Comparison of ENCODE assay signal across 13 cellular contexts in the genomic region with DNA sequence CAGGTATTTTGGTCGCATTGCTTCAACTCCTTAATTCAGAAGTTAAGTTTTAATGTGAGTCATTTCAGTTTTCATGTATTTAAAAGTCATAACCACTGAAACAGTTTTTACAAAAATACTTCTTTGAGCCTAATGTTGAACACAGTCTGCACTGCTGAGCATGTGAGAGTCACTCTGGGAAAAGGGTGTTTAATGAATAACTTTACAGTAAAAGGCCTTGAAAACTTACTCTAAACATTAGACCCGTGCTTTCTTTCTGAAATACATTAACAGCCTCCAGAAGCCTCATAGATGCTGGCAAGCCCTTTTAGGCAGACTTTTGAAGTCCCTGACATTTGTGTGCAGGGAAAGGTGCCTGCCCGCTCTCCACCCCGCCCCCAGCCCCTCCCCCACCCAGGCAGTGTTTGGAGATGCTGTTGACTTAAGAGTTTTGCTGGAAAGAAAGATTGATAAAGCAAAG.
A peak's percentile ranks its signal among the peaks of the same experiment; 100 is the strongest.
DNase-seq lines count a peak whose midpoint lies in the region; ATAC-seq, FAIRE-seq and TF ChIP-seq lines count a peak whose summit lies in the region.
"Had no signal": no experiment of that assay in that cellular context is flagged by ENCODE, and none has a peak within 500 bp of the region (broad histone marks: within the 10 kb centered on the region; RNA-seq: fewer than 3 reads in every experiment).

No MANE protein-coding gene starts in this region.

- H3K9ac ChIP-seq in GM12878 (ENCODE audit: control insufficient read depth, insufficient read depth, low read length): no peak overlapping the region

- in situ Hi-C loops in GM12878 (cut with MboI): no loop called here

- no peaks in the 10 kb centered on the region for H3K36me3 ChIP-seq in GM12878 (ENCODE audit: control insufficient read depth in 2 of 2, insufficient read depth in 2 of 2, low read length in 1 of 2)
- no peaks in the 10 kb centered on the region for H3K36me3 ChIP-seq in WERI-Rb-1

- RAD21 ChIA-PET in GM12878 (lab: Charles Lee; ENCODE audit: unreplicated experiment): interaction anchor here (0.7 to 2.1 kb wide), 4 partner anchors 18 to 75 kb away, joined by 3 to 5 read pairs (median 4); no protein-coding TSS in a partner anchor

- peaks cover 9% of the 10 kb centered on the region for H3K4me1 Mint-ChIP-seq in MCF 10A (ENCODE audit: insufficient read depth, unreplicated experiment)
- H3K4me1 Mint-ChIP-seq: activated CD4-positive, alpha-beta T cell treated with anti-CD3 and anti-CD28 coated beads for 36 hours; activated naive CD8-positive, alpha-beta T cell treated with anti-CD3 and anti-CD28 coated beads, Interleukin-2, amount 50 U/mL, for 24 hours had no signal

- POLR2A ChIA-PET in GM12878 (lab: Charles Lee): no interaction called here
- POLR2A ChIA-PET in MCF 10A (lab: Yijun Ruan, JAX): interaction anchor here (1.1 kb wide), 1 partner anchor 9 kb away, joined by 4 read pairs; no protein-coding TSS in a partner anchor

- CTCF ChIA-PET in GM12878 (lab: Yijun Ruan, JAX) (interaction anchor here (1.5 kb wide), 1 partner anchor 37 kb away, joined by 4 read pairs; no protein-coding TSS in a partner anchor), MCF 10A (lab: Yijun Ruan, JAX) (interaction anchor here (0.7 kb wide), 1 partner anchor 1093 kb away, joined by 5 read pairs; no protein-coding TSS in a partner anchor)

- H3K4me2 ChIP-seq in GM12878 (ENCODE audit: control insufficient read depth, insufficient read depth): no peak overlapping the region

- H3K27ac Mint-ChIP-seq in MCF 10A (ENCODE audit: low read depth, unreplicated experiment): no peak overlapping the region
- H3K27ac Mint-ChIP-seq: activated CD4-positive, alpha-beta T cell treated with anti-CD3 and anti-CD28 coated beads for 36 hours; activated naive CD8-positive, alpha-beta T cell treated with anti-CD3 and anti-CD28 coated beads, Interleukin-2, amount 50 U/mL, for 24 hours; natural killer cell treated with Interleukin-12 subunit alpha and Interleukin-12 subunit beta and Interleukin-15 and Interleukin-18, amount 100 ng/mL, for 72 hours had no signal

- no peak overlapping the region for H3K4me3 ChIP-seq in GM12878
- no peak overlapping the region for H3K4me3 ChIP-seq in WERI-Rb-1 (ENCODE audit: low read depth, low read length)

- no peak overlapping the region for H3K27ac ChIP-seq in GM12878 (ENCODE audit: control insufficient read depth, insufficient read depth)
- no peak overlapping the region for H3K27ac ChIP-seq in WERI-Rb-1

- H3K4me3 Mint-ChIP-seq in MCF 10A (ENCODE audit: unreplicated experiment): no peak overlapping the region
- H3K4me3 Mint-ChIP-seq: activated CD4-positive, alpha-beta T cell treated with anti-CD3 and anti-CD28 coated beads for 36 hours; activated naive CD8-positive, alpha-beta T cell treated with anti-CD3 and anti-CD28 coated beads, Interleukin-2, amount 50 U/mL, for 24 hours; natural killer cell treated with Interleukin-12 subunit alpha and Interleukin-12 subunit beta and Interleukin-15 and Interleukin-18, amount 100 ng/mL, for 72 hours had no signal

- intact Hi-C loops in GM12878 (cut with micrococcal nuclease; ENCODE audit: unreplicated experiment): loop anchor here (5.0 kb wide), 1 partner anchor 66 kb away; no protein-coding TSS in a partner anchor
- intact Hi-C loops in MCF 10A (cut with micrococcal nuclease): no loop called here

- no peaks in the 10 kb centered on the region for H4K20me1 ChIP-seq in GM12878 (ENCODE audit: control insufficient read depth, insufficient read depth)

- peak; percentile 64 for DNase-seq in GM12878 (ENCODE audit: low read depth, low spot score)
- DNase-seq in NCI-H1417 treated with DMSO at 0.1 percent for 48 hours (lab: John Stamatoyannopoulos, UW): no peak
- no peak for DNase-seq in MCF 10A (ENCODE audit: unreplicated experiment)
- no peak for DNase-seq in WERI-Rb-1
- DNase-seq in GM03348 (ENCODE audit: low spot score): no peak
- DNase-seq: activated CD4-positive, alpha-beta T cell treated with anti-CD3 and anti-CD28 coated beads for 36 hours; activated naive CD8-positive, alpha-beta T cell treated with anti-CD3 and anti-CD28 coated beads, Interleukin-2, amount 50 U/mL, for 24 hours; DMS79; stimulated activated CD4-positive, alpha-beta T cell treated with anti-CD3 and anti-CD28 coated beads, Interleukin-1b, Interleukin-23, amount 100 ng/mL, for 48 hours; substantia nigra had no signal

- no peaks in the 10 kb centered on the region for H3K4me1 ChIP-seq in GM12878 (ENCODE audit: control insufficient read depth, insufficient read depth, low read length)

- H3K9me3 ChIP-seq in GM12878 (replicated peaks; ENCODE audit: control insufficient read depth, insufficient read depth, low read length) (no peaks in the 10 kb centered on the region), WERI-Rb-1 (ENCODE audit: severe bottlenecking) (no peaks in the 10 kb centered on the region)

- H2AFZ ChIP-seq in GM12878 (ENCODE audit: control insufficient read depth, low read depth, low read length): no peak overlapping the region

- no peaks in the 10 kb centered on the region for H3K27me3 Mint-ChIP-seq in MCF 10A (ENCODE audit: insufficient read depth, unreplicated experiment)

- H3K79me2 ChIP-seq in GM12878 (ENCODE audit: control insufficient read depth, insufficient read depth, low read length): no peaks in the 10 kb centered on the region

- FAIRE-seq in GM12878 (lab: Jason Lieb, UNC): peak; percentile 44

- no peaks in the 10 kb centered on the region for H3K27me3 ChIP-seq in GM12878 (replicated peaks in 1 of 2; ENCODE audit: control insufficient read depth in 2 of 2, insufficient read depth in 2 of 2, low read length in 1 of 2)
- peaks cover 7% of the 10 kb centered on the region for H3K27me3 ChIP-seq in WERI-Rb-1 (ENCODE audit: insufficient read depth, low read depth, severe bottlenecking)

- H3K9me3 Mint-ChIP-seq in MCF 10A (ENCODE audit: unreplicated experiment): no peaks in the 10 kb centered on the region
- H3K9me3 Mint-ChIP-seq: natural killer cell treated with Interleukin-12 subunit alpha and Interleukin-12 subunit beta and Interleukin-15 and Interleukin-18, amount 100 ng/mL, for 72 hours had no signal

- TF ChIP-seq EP300 in GM12878 (IDR thresholded peaks at IDR 0.05; ENCODE audit: borderline replicate concordance in 1 of 2, control insufficient read depth in 1 of 2, low read depth in 2 of 2, low read length in 2 of 2): peak; percentile 67; a peak in 2 of 4 replicates

- peak; percentile 85 for ATAC-seq in GM19467 (IDR thresholded peaks at IDR 0.05; ENCODE audit: unreplicated experiment)
- peak; percentile 88 for ATAC-seq in HG02973 (IDR thresholded peaks at IDR 0.05; ENCODE audit: unreplicated experiment)
- ATAC-seq in GM12878: peak; percentile 90
- ATAC-seq: activated CD4-positive, alpha-beta T cell treated with anti-CD3 and anti-CD28 coated beads for 36 hours; activated naive CD8-positive, alpha-beta T cell treated with anti-CD3 and anti-CD28 coated beads, Interleukin-2, amount 50 U/mL, for 24 hours; natural killer cell treated with Interleukin-12 subunit alpha and Interleukin-12 subunit beta and Interleukin-15 and Interleukin-18, amount 100 ng/mL, for 72 hours had no signal

- BruUV-seq in GM12878 (replicated peaks; lab: Mats Ljungman, UMichigan): no TSS peak
- BruUV-seq in MCF 10A (replicated peaks; lab: Mats Ljungman, UMichigan): no TSS peak

- TF ChIP-seq POLR2A in GM12878 (IDR thresholded peaks at IDR 0.05; ENCODE audit: low read depth, low read length): no peak

- no peak for TF ChIP-seq RAD21 in GM12878 (IDR thresholded peaks at IDR 0.05; ENCODE audit: insufficient read depth, low read depth, low read length)

- SMC1A ChIA-PET in GM12878 (lab: Charles Lee; ENCODE audit: uncharacterized antibody, unreplicated experiment): interaction anchor here (0.6 to 1.7 kb wide), 14 partner anchors 9 to 85 kb away, joined by 3 to 6 read pairs (median 3); partner anchors contain the start of gene NR2F2

- WGBS in GM12878 (ENCODE audit: insufficient coverage, insufficient replicate concordance, low lambda C conversion rate, missing lambda C conversion rate): 0% methylated on average over 4 of the region's 4 CpGs

- TF ChIP-seq CTCF in GM12878 (IDR thresholded peaks at IDR 0.05 in 2 of 3, conservative IDR thresholded peaks at IDR 0.05 in 1 of 3; ENCODE audit: control insufficient read depth in 2 of 3, extremely low read depth in 1 of 3, insufficient read depth in 1 of 3, low read depth in 3 of 3, low read length in 3 of 3): no peak
- no peak for TF ChIP-seq CTCF in MCF 10A (IDR thresholded peaks at IDR 0.05; ENCODE audit: unreplicated experiment)
- TF ChIP-seq CTCF in WERI-Rb-1 (IDR thresholded peaks at IDR 0.05; ENCODE audit: low read depth, low read length): no peak

- peaks cover 7% of the 10 kb centered on the region for H3K36me3 Mint-ChIP-seq in MCF 10A (ENCODE audit: insufficient read depth, unreplicated experiment)
- H3K36me3 Mint-ChIP-seq: natural killer cell treated with Interleukin-12 subunit alpha and Interleukin-12 subunit beta and Interleukin-15 and Interleukin-18, amount 100 ng/mL, for 72 hours had no signal

TF ChIP-seq in GM12878, 131 proteins besides CTCF, POLR2A, EP300 and RAD21 (continues in another document):
- TF ChIP-seq MYB (IDR thresholded peaks at IDR 0.05; ENCODE audit: borderline replicate concordance, low read depth, low read length) (no peak), CREB1 (IDR thresholded peaks at IDR 0.05; ENCODE audit: low read depth) (no peak), ZNF24 (IDR thresholded peaks at IDR 0.05) (peak; percentile 91), SMC3 (IDR thresholded peaks at IDR 0.05; ENCODE audit: borderline replicate concordance, low read length) (no peak), MTA2 (IDR thresholded peaks at IDR 0.05; ENCODE audit: low read depth) (peak; percentile 71), SIX5 (IDR thresholded peaks at IDR 0.05; ENCODE audit: low read depth, low read length, severe bottlenecking) (no peak), RAD51 (IDR thresholded peaks at IDR 0.05) (0 out of 2 replicates have a peak, but pooled peaks have one; percentile 7)
- TF ChIP-seq, protein P1, sequence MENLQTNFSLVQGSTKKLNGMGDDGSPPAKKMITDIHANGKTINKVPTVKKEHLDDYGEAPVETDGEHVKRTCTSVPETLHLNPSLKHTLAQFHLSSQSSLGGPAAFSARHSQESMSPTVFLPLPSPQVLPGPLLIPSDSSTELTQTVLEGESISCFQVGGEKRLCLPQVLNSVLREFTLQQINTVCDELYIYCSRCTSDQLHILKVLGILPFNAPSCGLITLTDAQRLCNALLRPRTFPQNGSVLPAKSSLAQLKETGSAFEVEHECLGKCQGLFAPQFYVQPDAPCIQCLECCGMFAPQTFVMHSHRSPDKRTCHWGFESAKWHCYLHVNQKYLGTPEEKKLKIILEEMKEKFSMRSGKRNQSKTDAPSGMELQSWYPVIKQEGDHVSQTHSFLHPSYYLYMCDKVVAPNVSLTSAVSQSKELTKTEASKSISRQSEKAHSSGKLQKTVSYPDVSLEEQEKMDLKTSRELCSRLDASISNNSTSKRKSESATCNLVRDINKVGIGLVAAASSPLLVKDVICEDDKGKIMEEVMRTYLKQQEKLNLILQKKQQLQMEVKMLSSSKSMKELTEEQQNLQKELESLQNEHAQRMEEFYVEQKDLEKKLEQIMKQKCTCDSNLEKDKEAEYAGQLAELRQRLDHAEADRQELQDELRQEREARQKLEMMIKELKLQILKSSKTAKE (IDR thresholded peaks at IDR 0.05; ENCODE audit: low read depth, poor library complexity, severe bottlenecking): peak; percentile 77
